22 cellular contexts compared by ENCODE assay signal in genomic region chr4:76969941-76970529, GRCh38. TPM values are rescaled to one million over a fixed set of nuclear protein-coding genes. Genes with fewer than 3 reads are reported as not detected.
DNase-seq lines count a peak whose midpoint lies in the region; ATAC-seq and TF ChIP-seq lines count a peak whose summit lies in the region.
"Had no signal": no experiment of that assay in that cellular context is flagged by ENCODE, and none has a peak within 500 bp of the region (broad histone marks: within the 10 kb centered on the region; RNA-seq: fewer than 3 reads in every experiment).

No MANE protein-coding gene starts in this region.

- H3K9me2 ChIP-seq in GM23338 (ENCODE audit: insufficient read depth): no peaks in the 10 kb centered on the region

- H4K20me1 ChIP-seq in GM23338 (replicated peaks; ENCODE audit: insufficient read depth) (no peaks in the 10 kb centered on the region), neural progenitor cell (ENCODE audit: low read depth) (peaks cover 35% of the 10 kb centered on the region)

- H3K36me3 ChIP-seq in GM23338 (ENCODE audit: insufficient read depth) (no peaks in the 10 kb centered on the region), neural progenitor cell (no peaks in the 10 kb centered on the region), ascending aorta (no peaks in the 10 kb centered on the region)
- H3K36me3 ChIP-seq: transverse colon had no signal

- H3K4me1 ChIP-seq in GM23338 (ENCODE audit: insufficient read depth): peaks cover 22% of the 10 kb centered on the region; the same call in 1 of the 2 replicates
- peaks cover 64% of the 10 kb centered on the region for H3K4me1 ChIP-seq in neural progenitor cell
- H3K4me1 ChIP-seq in ascending aorta: peaks cover 0 to 19% of the 10 kb centered on the region in 2 donors
- H3K4me1 ChIP-seq: parathyroid adenoma had no signal

- H2AFZ ChIP-seq in GM23338: no peak overlapping the region
- no peak overlapping the region for H2AFZ ChIP-seq in neural progenitor cell (replicated peaks)
- H2AFZ ChIP-seq: parathyroid adenoma had no signal

- H3K4me2 ChIP-seq in GM23338 (peak overlapping the region; percentile 10; the same call in 1 of the 2 replicates), neural progenitor cell (peak overlapping the region; percentile 49)

- H3K27ac Mint-ChIP-seq in GM23338: peak overlapping the region; percentile 11; the same call in 1 of the 2 replicates
- peak overlapping the region; percentile 74 for H3K27ac Mint-ChIP-seq in chondrocyte (ENCODE audit: unreplicated experiment)
- no peak overlapping the region for H3K27ac Mint-ChIP-seq in neural progenitor cell
- H3K27ac Mint-ChIP-seq: T-helper 1 cell treated with Interleukin-12 subunit alpha and Interleukin-12 subunit beta and Interleukin-4 antibody, amounts not matched to agents 30 μg/mL and 1 μg/mL, for 36 hours had no signal

- H3K36me3 Mint-ChIP-seq in GM23338 (ENCODE audit: low read depth) (peaks cover 4% of the 10 kb centered on the region; the same call in 2 of the 3 replicates), chondrocyte (ENCODE audit: low read depth) (peaks cover 20% of the 10 kb centered on the region), neural progenitor cell (peaks cover 22% of the 10 kb centered on the region)

- peak; percentile 96 for ATAC-seq in GM23338
- ATAC-seq: heart left ventricle; stimulated activated naive CD8-positive, alpha-beta T cell treated with anti-CD3 and anti-CD28 coated beads, Interleukin-15, Interleukin-2, amounts not matched to agents 100 U/mL and 50 U/mL, for 24 hours had no signal

- no peak overlapping the region for H3K4me3 ChIP-seq in GM23338
- H3K4me3 ChIP-seq in neural progenitor cell: peak overlapping the region; percentile 5
- H3K4me3 ChIP-seq in ascending aorta: no peak overlapping the region
- H3K4me3 ChIP-seq: heart left ventricle, transverse colon had no signal

- H3K79me2 ChIP-seq in GM23338 (replicated peaks; ENCODE audit: insufficient read depth) (peaks cover 60% of the 10 kb centered on the region), neural progenitor cell (ENCODE audit: low read depth) (peaks cover 97% of the 10 kb centered on the region)
- H3K79me2 ChIP-seq: parathyroid adenoma had no signal

- no peaks in the 10 kb centered on the region for H3K27me3 Mint-ChIP-seq in GM23338 (ENCODE audit: insufficient read depth, low read depth, poor library complexity)
- H3K27me3 Mint-ChIP-seq in chondrocyte (ENCODE audit: low read depth): no peaks in the 10 kb centered on the region
- no peaks in the 10 kb centered on the region for H3K27me3 Mint-ChIP-seq in neural progenitor cell (ENCODE audit: insufficient read depth, low read depth)

- H3K4me1 Mint-ChIP-seq in GM23338 (peaks cover 42% of the 10 kb centered on the region), chondrocyte (ENCODE audit: low read depth) (peaks cover 79% of the 10 kb centered on the region), neural progenitor cell (peaks cover 31% of the 10 kb centered on the region)

- intact Hi-C loops in ascending aorta (cut with DNase I): no loop called here

- no peaks in the 10 kb centered on the region for H3K9me3 Mint-ChIP-seq in GM23338
- H3K9me3 Mint-ChIP-seq in chondrocyte (ENCODE audit: low read depth): no peaks in the 10 kb centered on the region
- no peaks in the 10 kb centered on the region for H3K9me3 Mint-ChIP-seq in neural progenitor cell
- H3K9me3 Mint-ChIP-seq: T-helper 1 cell treated with Interleukin-12 subunit alpha and Interleukin-12 subunit beta and Interleukin-4 antibody, amounts not matched to agents 30 μg/mL and 1 μg/mL, for 36 hours had no signal

- H3K9me3 ChIP-seq in neural progenitor cell (ENCODE audit: low read depth) (no peaks in the 10 kb centered on the region), ascending aorta (no peaks in the 10 kb centered on the region)
- H3K9me3 ChIP-seq: heart left ventricle, transverse colon had no signal

- H3K27ac ChIP-seq in GM23338 (ENCODE audit: low read depth) (peak overlapping the region; percentile 4; the same call in 1 of the 2 replicates), neural progenitor cell (peak overlapping the region; percentile 16), ascending aorta (no peak overlapping the region)
- H3K27ac ChIP-seq: parathyroid adenoma, transverse colon had no signal

- DNase-seq in GM23338 (ENCODE audit: low spot score) (peak; percentile 71), NCI-H2107 (lab: John Stamatoyannopoulos, UW) (peak; percentile 0), chondrocyte (ENCODE audit: low spot score) (no peak), neural progenitor cell (ENCODE audit: low spot score) (peak; percentile 48), OCI-M1 (lab: John Stamatoyannopoulos, UW) (no peak), DMS153 treated with DMSO at 0.1 percent for 48 hours (lab: John Stamatoyannopoulos, UW; ENCODE audit: unreplicated experiment) (no peak), ascending aorta (ENCODE audit: low spot score in 2 of 2) (no peak), LoVo (ENCODE audit: low spot score) (no peak)
- DNase-seq: activated CD4-positive, alpha-beta T cell treated with anti-CD3 and anti-CD28 coated beads, Interleukin-2, amount 50 U/mL, for 48 hours; activated naive CD4-positive, alpha-beta T cell; activated T-cell treated with anti-CD3 and anti-CD28 coated beads for 4 hours; AML-193; amygdala; central memory CD4-positive, alpha-beta T cell; heart left ventricle; NCI-H446 treated with DMSO at 0.1 percent for 48 hours; SIG-M5; stimulated activated CD4-positive, alpha-beta T cell treated with anti-CD3 and anti-CD28 coated beads, Interleukin-1b, Interleukin-23, amount 100 ng/mL, for 48 hours; stimulated activated naive CD8-positive, alpha-beta T cell treated with anti-CD3 and anti-CD28 coated beads, Interleukin-15, Interleukin-2, amounts not matched to agents 100 U/mL and 50 U/mL, for 24 hours; transverse colon had no signal

- H3K9ac ChIP-seq in neural progenitor cell: no peak overlapping the region
- H3K9ac ChIP-seq: parathyroid adenoma had no signal

- TF ChIP-seq CTCF in GM23338 (conservative IDR thresholded peaks at IDR 0.05; ENCODE audit: low read depth in 2 of 2) (no peak), chondrocyte (IDR thresholded peaks at IDR 0.05) (no peak), neural progenitor cell (IDR thresholded peaks at IDR 0.05) (no peak), ascending aorta (IDR thresholded peaks at IDR 0.05) (no peak)

- no peaks in the 10 kb centered on the region for H3F3A ChIP-seq in GM23338 (replicated peaks; ENCODE audit: low read depth)
- peaks cover 38% of the 10 kb centered on the region for H3F3A ChIP-seq in neural progenitor cell (ENCODE audit: low read depth)

- H3K4me3 Mint-ChIP-seq in GM23338: peak overlapping the region; percentile 11; the same call in 1 of the 3 replicates
- no peak overlapping the region for H3K4me3 Mint-ChIP-seq in chondrocyte (ENCODE audit: unreplicated experiment)
- no peak overlapping the region for H3K4me3 Mint-ChIP-seq in neural progenitor cell
- H3K4me3 Mint-ChIP-seq: T-helper 1 cell treated with Interleukin-12 subunit alpha and Interleukin-12 subunit beta and Interleukin-4 antibody, amounts not matched to agents 30 μg/mL and 1 μg/mL, for 36 hours had no signal

- H3K27me3 ChIP-seq in GM23338 (ENCODE audit: insufficient read depth) (no peaks in the 10 kb centered on the region), neural progenitor cell (no peaks in the 10 kb centered on the region), ascending aorta (no peaks in the 10 kb centered on the region)
- H3K27me3 ChIP-seq: heart left ventricle, transverse colon had no signal

TF ChIP-seq in GM23338, 12 proteins besides CTCF, POLR2A, EP300 and RAD21 (continues in another document):
- no peak for TF ChIP-seq ETS1 (IDR thresholded peaks at IDR 0.05)

RNA-seq across cellular contexts. Expression of gene SEPTIN11, which starts 20.5 kb away (rescaled TPM):
- 72.0 and 81.6 TPM in 2 replicates for total RNA-seq in GM23338 (2014; rRNA removed; shearing (Covaris generic))
- 57.3 and 80.0 TPM in 2 replicates for polyA plus RNA-seq in GM23338 (2016; fragmentation: Nextera tagmentation; extraction: Ambion mirVana)
- 643 to 720 TPM (median 718 TPM) in 3 replicates for total RNA-seq in chondrocyte
- 124 and 183 TPM in 2 replicates for total RNA-seq in neural progenitor cell (ENCODE audit: low replicate concordance)
- 48.0 TPM for total RNA-seq in ascending aorta

Comparison
In these comparisons a context has a peak if more than half of its experiments do, and no peak if none do; other contexts are left out.
1. DNase-seq: peak in GM23338 (single experiment), NCI-H2107 (single experiment) and neural progenitor cell (single experiment); none in chondrocyte (single experiment), OCI-M1 (single experiment), DMS153 treated with DMSO at 0.1 percent for 48 hours (single experiment), ascending aorta (0 of 2) and LoVo (single experiment).
2. H3K27ac ChIP-seq: peak in GM23338 (single experiment) and neural progenitor cell (single experiment); none in ascending aorta (0 of 2).